ENCODE assay signal across 8 cellular contexts in genomic region chr1:26500488-26501175, GRCh38.
DNase-seq lines count a peak whose midpoint lies in the region; ATAC-seq lines count a peak whose summit lies in the region.

No MANE protein-coding gene starts in this region.

- no peaks in the 10 kb centered on the region for H3K9me3 ChIP-seq in BLaER1 treated with 17β-estradiol and CSF1 and Interleukin-3, amounts not matched to agents 10 nM and 100 nM (replicated peaks in 1 of 11)
- no peaks in the 10 kb centered on the region for H3K9me3 ChIP-seq in endocrine pancreas (ENCODE audit: control insufficient read depth, low read length)

- no peaks in the 10 kb centered on the region for H3K36me3 ChIP-seq in BLaER1 treated with 17β-estradiol and CSF1 and Interleukin-3, amounts not matched to agents 10 nM and 100 nM
- H3K36me3 ChIP-seq in endocrine pancreas (ENCODE audit: control insufficient read depth, insufficient read depth, low read length), result no peaks in the 10 kb centered on the region

- H3K9ac ChIP-seq in BLaER1 treated with 17β-estradiol and CSF1 and Interleukin-3, amounts not matched to agents 10 nM and 100 nM, result peak overlapping the region; percentile 84 to 96 (median 93)
- H3K9ac ChIP-seq in endocrine pancreas (ENCODE audit: control insufficient read depth, insufficient read depth, low read length), result peak overlapping the region; percentile 77

- H4K20me1 ChIP-seq in BLaER1 treated with 17β-estradiol and CSF1 and Interleukin-3, amounts not matched to agents 10 nM and 100 nM, result peaks cover 0 to 7% (median 0%) of the 10 kb centered on the region in 11 experiments; a peak in 2 of 22 replicates

- H3K4me1 ChIP-seq in BLaER1 treated with 17β-estradiol and CSF1 and Interleukin-3, amounts not matched to agents 10 nM and 100 nM, result peaks cover 31 to 41% (median 34%) of the 10 kb centered on the region in 10 experiments
- H3K4me1 ChIP-seq in endocrine pancreas (ENCODE audit: control insufficient read depth, insufficient read depth, low read length), result no peaks in the 10 kb centered on the region

- peak; percentile 50 for ATAC-seq in GM19328 (IDR thresholded peaks at IDR 0.05; ENCODE audit: unreplicated experiment)
- peak; percentile 36 for ATAC-seq in HG03457 (IDR thresholded peaks at IDR 0.05; ENCODE audit: unreplicated experiment)

- H3K27ac ChIP-seq in BLaER1 treated with 17β-estradiol and CSF1 and Interleukin-3, amounts not matched to agents 10 nM and 100 nM, result peak overlapping the region; percentile 82 to 99 (median 97)

- peak overlapping the region; percentile 89 to 100 (median 98) for H3K4me2 ChIP-seq in BLaER1 treated with 17β-estradiol and CSF1 and Interleukin-3, amounts not matched to agents 10 nM and 100 nM

- peak; percentile 34 for DNase-seq in NCI-H82 treated with DMSO at 0.1 percent for 48 hours (lab: John Stamatoyannopoulos, UW; ENCODE audit: unreplicated experiment)
- peak; percentile 71 for DNase-seq in activated CD8-positive, alpha-beta memory T cell treated with anti-CD3 and anti-CD28 coated beads, Interleukin-2, amount 50 U/mL, for 24 hours (ENCODE audit: extremely low read depth)
- DNase-seq in midbrain (lab: John Stamatoyannopoulos, UW), result peak; percentile 81
- DNase-seq in stimulated activated CD8-positive, alpha-beta memory T cell treated with anti-CD3 and anti-CD28 coated beads, Interleukin-15, amount 100 ng/mL, for 4 hours (ENCODE audit: low read depth in 2 of 2), result peak; percentile 81 to 86

- H3K4me3 ChIP-seq in BLaER1 treated with 17β-estradiol and CSF1 and Interleukin-3, amounts not matched to agents 10 nM and 100 nM, result peak overlapping the region; percentile 66 to 94 (median 76)
- H3K4me3 ChIP-seq in endocrine pancreas (ENCODE audit: control insufficient read depth, insufficient read depth, low read length), result no peak overlapping the region

- no peaks in the 10 kb centered on the region for H3K27me3 ChIP-seq in BLaER1 treated with 17β-estradiol and CSF1 and Interleukin-3, amounts not matched to agents 10 nM and 100 nM
- no peaks in the 10 kb centered on the region for H3K27me3 ChIP-seq in endocrine pancreas (ENCODE audit: control insufficient read depth, insufficient read depth, low read length)
